Comparison of ENCODE assay signal across 17 cellular contexts in the genomic region with DNA sequence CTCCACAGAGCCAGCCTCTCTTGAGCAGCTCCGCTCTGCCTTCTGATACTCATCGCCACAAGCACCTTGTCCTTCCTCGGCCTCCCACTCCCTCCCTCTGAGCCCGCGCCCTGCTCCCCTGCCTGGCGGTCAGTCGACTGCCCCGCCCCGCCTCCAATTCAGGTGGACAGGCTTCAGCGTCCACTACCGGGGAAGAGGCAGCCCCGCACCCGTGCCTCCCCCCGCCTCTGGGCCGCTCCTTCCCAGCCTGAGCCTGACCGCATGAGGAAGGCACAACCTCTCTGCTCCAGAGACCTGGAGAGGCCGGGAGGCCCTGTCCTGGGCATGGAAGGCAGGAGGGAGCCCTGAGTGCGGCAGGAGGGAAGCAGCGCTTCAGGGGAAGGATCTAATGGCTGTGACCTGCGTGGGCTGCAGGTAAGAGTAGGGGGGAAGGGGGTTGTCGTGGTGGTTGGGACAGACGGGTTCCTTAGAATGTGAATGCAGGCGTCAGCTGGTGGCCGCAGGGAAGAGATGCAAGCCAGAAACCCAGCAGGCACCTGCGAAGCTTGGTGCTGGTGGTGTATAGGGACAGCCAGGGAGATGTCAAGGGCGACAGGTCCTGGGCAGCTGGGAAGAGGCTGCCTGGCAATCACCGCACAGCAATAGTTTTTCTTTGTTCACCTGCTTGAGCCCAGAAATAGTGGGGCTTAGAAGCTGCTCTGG. TPM values are rescaled to one million over a fixed set of nuclear protein-coding genes. Genes with fewer than 3 reads are reported as not detected.
DNase-seq lines count a peak whose midpoint lies in the region; ATAC-seq and TF ChIP-seq lines count a peak whose summit lies in the region.
"Had no signal": no experiment of that assay in that cellular context is flagged by ENCODE, and none has a peak within 500 bp of the region (broad histone marks: within the 10 kb centered on the region; RNA-seq: fewer than 3 reads in every experiment).

No MANE protein-coding gene starts in this region.

- TF ChIP-seq CTCF in Caco-2 (IDR thresholded peaks at IDR 0.05; ENCODE audit: insufficient read depth in 1 of 2, low read depth in 1 of 2, low read length in 1 of 2, severe bottlenecking in 1 of 2, unreplicated experiment in 1 of 2) (no peak), IMR-90 (conservative IDR thresholded peaks at IDR 0.05; ENCODE audit: low read depth, low read length) (no peak), glutamatergic neuron (IDR thresholded peaks at IDR 0.05; ENCODE audit: partially characterized antibody, unreplicated experiment) (no peak), nephron progenitor cell (IDR thresholded peaks at IDR 0.05) (no peak)

- no peak overlapping the region for H3K23ac ChIP-seq in IMR-90 (ENCODE audit: low read depth, low read length)

- H2BK120ac ChIP-seq in IMR-90 (ENCODE audit: low read depth, low read length), result no peak overlapping the region

- no peak for TF ChIP-seq RAD21 in IMR-90 (IDR thresholded peaks at IDR 0.05; ENCODE audit: low read length)

- CTCF ChIA-PET in Caco-2 (lab: Charles Lee), result no interaction called here
- CTCF ChIA-PET in IMR-90 (lab: Yijun Ruan, JAX), result no interaction called here

- H2AK9ac ChIP-seq in IMR-90 (replicated peaks; ENCODE audit: low read depth, low read length, poor library complexity), result no peak overlapping the region

- H3K4me3 ChIP-seq in Caco-2 (ENCODE audit: low read depth, low read length) (no peak overlapping the region), IMR-90 (ENCODE audit: insufficient read depth, low read depth, low read length) (no peak overlapping the region)
- H3K4me3 ChIP-seq: suprapubic skin had no signal

- H3K4me2 ChIP-seq in IMR-90 (ENCODE audit: low read depth, low read length), result no peak overlapping the region

- H3K79me1 ChIP-seq in IMR-90 (ENCODE audit: low read depth in 1 of 2, low read length in 2 of 2), result no peaks in the 10 kb centered on the region

- H3K4me1 ChIP-seq in Caco-2 (peaks cover 19% of the 10 kb centered on the region), IMR-90 (ENCODE audit: control insufficient read depth, insufficient read depth, low read length) (peaks cover 5% of the 10 kb centered on the region; the same call in 1 of the 2 replicates)

- 26% methylated on average over 22 of the region's 27 CpGs; no CpG with 5 or more reads in 1 of the 2 experiments for WGBS in IMR-90 (ENCODE audit: extremely low coverage in 2 of 2, insufficient read length in 1 of 2), 2 experiments

- H3K56ac ChIP-seq in IMR-90 (ENCODE audit: extremely low read depth, insufficient read depth, low read length), result no peak overlapping the region

- peak overlapping the region; percentile 35 for H3K4me3 Mint-ChIP-seq in Caco-2 (ENCODE audit: unreplicated experiment)
- H3K4me3 Mint-ChIP-seq in glutamatergic neuron (ENCODE audit: unreplicated experiment), result no peak overlapping the region
- peak overlapping the region; percentile 79 for H3K4me3 Mint-ChIP-seq in nephron progenitor cell
- H3K4me3 Mint-ChIP-seq: activated naive CD8-positive, alpha-beta T cell; activated T-cell treated with anti-CD3 and anti-CD28 coated beads, Interleukin-2, amount 50 U/mL, for 24 hours had no signal

- H3K27me3 Mint-ChIP-seq in Caco-2 (ENCODE audit: insufficient read depth, unreplicated experiment) (no peaks in the 10 kb centered on the region), glutamatergic neuron (ENCODE audit: unreplicated experiment) (peaks cover 28% of the 10 kb centered on the region), nephron progenitor cell (ENCODE audit: low read depth, poor library complexity) (peaks cover 86% of the 10 kb centered on the region)

- no peaks in the 10 kb centered on the region for H3K27me3 ChIP-seq in Caco-2 (replicated peaks; ENCODE audit: control insufficient read depth, insufficient read depth, low read length)
- H3K27me3 ChIP-seq in IMR-90 (ENCODE audit: control insufficient read depth, insufficient read depth, low read length), result peaks cover 54% of the 10 kb centered on the region

- no peak overlapping the region for H3K9ac ChIP-seq in IMR-90 (ENCODE audit: low read depth, low read length)

- peaks cover 22% of the 10 kb centered on the region for H3K4me1 Mint-ChIP-seq in Caco-2 (ENCODE audit: low read depth, unreplicated experiment)
- peaks cover 6% of the 10 kb centered on the region for H3K4me1 Mint-ChIP-seq in glutamatergic neuron (ENCODE audit: low read depth, unreplicated experiment)
- H3K4me1 Mint-ChIP-seq in nephron progenitor cell, result peaks cover 29% of the 10 kb centered on the region

- peak overlapping the region; percentile 44 for H2AFZ ChIP-seq in IMR-90 (replicated peaks; ENCODE audit: low read length, poor library complexity)

- H3K36me3 ChIP-seq in Caco-2 (ENCODE audit: control insufficient read depth, insufficient read depth, low read length), result no peaks in the 10 kb centered on the region
- H3K36me3 ChIP-seq in IMR-90 (ENCODE audit: control insufficient read depth, insufficient read depth, low read length), result no peaks in the 10 kb centered on the region
- H3K36me3 ChIP-seq: suprapubic skin had no signal

- H3K36me3 Mint-ChIP-seq in Caco-2 (ENCODE audit: insufficient read depth, unreplicated experiment) (peaks cover 13% of the 10 kb centered on the region), glutamatergic neuron (ENCODE audit: unreplicated experiment) (peaks cover 8% of the 10 kb centered on the region), nephron progenitor cell (ENCODE audit: low read depth) (peaks cover 5% of the 10 kb centered on the region)
- H3K36me3 Mint-ChIP-seq: activated naive CD8-positive, alpha-beta T cell; naive B cell had no signal

- no peaks in the 10 kb centered on the region for H3K9me3 ChIP-seq in Caco-2
- H3K9me3 ChIP-seq in IMR-90 (ENCODE audit: control insufficient read depth, insufficient read depth, low read length), result no peaks in the 10 kb centered on the region; the same call in 1 of the 2 replicates
- H3K9me3 ChIP-seq: suprapubic skin had no signal

- TF ChIP-seq POLR2A in IMR-90 (IDR thresholded peaks at IDR 0.05; ENCODE audit: low read depth, low read length), result no peak

- H4K20me1 ChIP-seq in IMR-90 (ENCODE audit: insufficient read depth, low read length), result no peaks in the 10 kb centered on the region

- ATAC-seq in IMR-90 (ENCODE audit: low read depth), result no peak
- ATAC-seq in GM21528 (IDR thresholded peaks at IDR 0.05; ENCODE audit: low FRiP score, unreplicated experiment), result no peak

- no peak overlapping the region for H2AK5ac ChIP-seq in IMR-90 (ENCODE audit: low read depth, low read length)

- in situ Hi-C loops in IMR-90 (cut with MboI; ENCODE audit: low sequenced_read_pairs), result no loop called here

- H3K18ac ChIP-seq in IMR-90 (ENCODE audit: low read depth, low read length), result no peak overlapping the region

- H3K9me3 Mint-ChIP-seq in Caco-2 (ENCODE audit: unreplicated experiment), result no peaks in the 10 kb centered on the region
- H3K9me3 Mint-ChIP-seq in glutamatergic neuron (ENCODE audit: unreplicated experiment), result peaks cover 5% of the 10 kb centered on the region
- H3K9me3 Mint-ChIP-seq in nephron progenitor cell, result peaks cover 21% of the 10 kb centered on the region
- H3K9me3 Mint-ChIP-seq: activated T-cell treated with anti-CD3 and anti-CD28 coated beads, Interleukin-2, amount 50 U/mL, for 24 hours had no signal

- intact Hi-C loops in Caco-2 (cut with micrococcal nuclease; ENCODE audit: unreplicated experiment) (loop anchor here (5.0 kb wide), 1 partner anchor 46 kb away; no protein-coding TSS in a partner anchor), IMR-90 (cut with micrococcal nuclease) (no loop called here), posterior vena cava (cut with DNase I) (no loop called here)

- H2BK15ac ChIP-seq in IMR-90 (ENCODE audit: low read depth, low read length), result no peak overlapping the region

- BruUV-seq in Caco-2 (replicated peaks; lab: Mats Ljungman, UMichigan), result no TSS peak
- BruUV-seq in IMR-90 (replicated peaks; lab: Mats Ljungman, UMichigan), result no TSS peak

- no peak overlapping the region for H3K4ac ChIP-seq in IMR-90 (ENCODE audit: low read depth, low read length)

- DNase-seq in Caco-2, result no peak
- DNase-seq in IMR-90, result no peak
- DNase-seq in glutamatergic neuron, result peak; percentile 28
- peak; percentile 58 for DNase-seq in nephron progenitor cell
- no peak for DNase-seq in stimulated activated CD4-positive, alpha-beta T cell treated with anti-CD3 and anti-CD28 coated beads, Interleukin-4, amount 100 ng/mL, for 4 hours
- DNase-seq in caudate nucleus (lab: John Stamatoyannopoulos, UW), result no peak
- no peak for DNase-seq in posterior vena cava (ENCODE audit: low spot score)
- DNase-seq: activated CD4-positive, alpha-beta T cell treated with anti-CD3 and anti-CD28 coated beads, Interleukin-2, amount 50 U/mL, for 4 hours; activated T-cell treated with anti-CD3 and anti-CD28 coated beads, Interleukin-2, amount 50 U/mL, for 24 hours; effector CD4-positive, alpha-beta T cell; naive B cell; NCI-H1092 treated with DMSO at 0.1 percent for 48 hours; stimulated activated CD4-positive, alpha-beta T cell treated with anti-CD3 and anti-CD28 coated beads, Interleukin-2, amount 100 ng/mL, for 24 hours had no signal

- no peak overlapping the region for H4K5ac ChIP-seq in IMR-90 (ENCODE audit: low read depth, low read length)

- no peak overlapping the region for H2BK5ac ChIP-seq in IMR-90 (ENCODE audit: low read depth, low read length, poor library complexity, severe bottlenecking)

- H2BK20ac ChIP-seq in IMR-90 (ENCODE audit: low read depth, low read length), result no peak overlapping the region

- no peak overlapping the region for H4K91ac ChIP-seq in IMR-90 (ENCODE audit: insufficient read depth, low read depth, low read length)

- H3K14ac ChIP-seq in IMR-90 (replicated peaks; ENCODE audit: low read depth, low read length), result no peak overlapping the region

- POLR2A ChIA-PET in Caco-2 (lab: Charles Lee) (no interaction called here), IMR-90 (lab: Charles Lee; ENCODE audit: unreplicated experiment) (no interaction called here)

- H3K9me1 ChIP-seq in IMR-90 (ENCODE audit: insufficient read depth, low read length), result no peaks in the 10 kb centered on the region; the same call in 1 of the 2 replicates

- no peak overlapping the region for H4K8ac ChIP-seq in IMR-90 (ENCODE audit: low read depth in 2 of 2, low read length in 2 of 2)

- dilution Hi-C loops in IMR-90 (cut with HindIII; ENCODE audit: low sequenced_read_pairs, unreplicated experiment), result no loop called here

- H3K27ac Mint-ChIP-seq in Caco-2 (ENCODE audit: unreplicated experiment) (no peak overlapping the region), glutamatergic neuron (ENCODE audit: unreplicated experiment) (no peak overlapping the region), nephron progenitor cell (no peak overlapping the region)
- H3K27ac Mint-ChIP-seq: activated naive CD8-positive, alpha-beta T cell; activated T-cell treated with anti-CD3 and anti-CD28 coated beads, Interleukin-2, amount 50 U/mL, for 24 hours had no signal

- H3K27ac ChIP-seq in IMR-90 (ENCODE audit: insufficient read depth, low read length) (no peak overlapping the region), caudate nucleus (ENCODE audit: low read depth, low read length) (no peak overlapping the region)
- H3K27ac ChIP-seq: suprapubic skin had no signal

RNA-seq across cellular contexts. Expression of a gene that starts 3.0 kb away (rescaled TPM):
- 15.0 and 20.6 TPM in 2 replicates for total RNA-seq in Caco-2 (2022)
- under 0.01 TPM in 1 of 2 replicates, not detected in the other for total RNA-seq in IMR-90 (2012; rRNA removed)
- polyA plus RNA-seq in IMR-90 (2012; rRNA removed), result not detected in 2 replicates
- not detected in 2 replicates for polyA plus RNA-seq in IMR-90 (2012; cell fraction: cytosol; rRNA removed)
- 0.03 TPM in 2 replicates for polyA plus RNA-seq in IMR-90 (2012; cell fraction: nucleus; rRNA removed; ENCODE audit: low replicate concordance)
- not detected for total RNA-seq in glutamatergic neuron (ENCODE audit: unreplicated experiment)
- total RNA-seq in posterior vena cava, result under 1 TPM in 1 of 2 donors, not detected in 1; 0.28 TPM
- total RNA-seq: bronchial epithelial cell had no signal

RNA-seq across cellular contexts. Expression of a gene that starts 53.2 kb away (rescaled TPM):
- total RNA-seq in Caco-2 (2022) (56.1 and 57.4 TPM in 2 replicates), IMR-90 (2012; rRNA removed) (20.8 and 27.2 TPM in 2 replicates), glutamatergic neuron (ENCODE audit: unreplicated experiment) (103 TPM), posterior vena cava (10 to 100 TPM; 23.3 to 28.4 TPM)
- polyA plus RNA-seq in IMR-90 (2012; rRNA removed), result 11.8 and 17.3 TPM in 2 replicates
- 7.4 and 10.0 TPM in 2 replicates for polyA plus RNA-seq in IMR-90 (2012; cell fraction: cytosol; rRNA removed)
- polyA plus RNA-seq in IMR-90 (2012; cell fraction: nucleus; rRNA removed; ENCODE audit: low replicate concordance), result 14.0 and 14.3 TPM in 2 replicates

Comparison
In these comparisons a context has a peak if more than half of its experiments do, and no peak if none do; other contexts are left out.
1. DNase-seq: peak in glutamatergic neuron (single experiment) and nephron progenitor cell (single experiment); none in Caco-2 (0 of 2), IMR-90 (single experiment), stimulated activated CD4-positive, alpha-beta T cell treated with anti-CD3 and anti-CD28 coated beads, Interleukin-4, amount 100 ng/mL, for 4 hours (0 of 2), caudate nucleus (0 of 61) and posterior vena cava (single experiment).
2. RNA of a gene that starts 3.0 kb away (total RNA-seq): 15.0 to 20.6 TPM in Caco-2; 0.28 TPM in posterior vena cava, not detected in glutamatergic neuron (single experiment) and under 0.01 TPM in IMR-90; every median in the first group is over 10 times any median in the second.